Comparison of ENCODE assay signal across 1 cellular context in the genomic region with DNA sequence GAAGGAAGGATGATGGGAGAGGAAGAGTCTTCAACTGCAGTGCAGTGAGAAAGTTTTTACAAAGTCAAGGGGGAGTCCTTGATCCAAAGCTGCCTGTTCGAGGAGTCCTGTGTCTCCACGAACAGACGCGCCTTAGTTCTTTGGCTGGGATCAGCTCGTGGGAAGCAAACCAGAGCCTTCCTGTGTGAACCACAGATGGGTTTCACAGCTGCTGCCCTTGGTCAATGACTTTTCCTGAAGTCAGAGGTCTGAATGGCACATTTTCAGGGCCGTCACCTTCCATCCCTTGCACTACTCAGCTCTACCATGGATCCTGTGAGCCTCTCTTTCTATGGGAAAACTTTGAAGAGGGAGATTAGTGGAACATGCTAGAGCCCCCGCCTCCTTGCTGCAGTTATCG.
TF ChIP-seq lines count a peak whose summit lies in the region.

No MANE protein-coding gene starts in this region.

TF ChIP-seq in WTC11, 78 proteins besides CTCF, POLR2A, EP300 and RAD21 (continued from another document):
- TF ChIP-seq FOXP1 (CRISPR knock-in tag; IDR thresholded peaks at IDR 0.05; ENCODE audit: borderline replicate concordance) (no peak), SP1 (CRISPR knock-in tag; conservative IDR thresholded peaks at IDR 0.05) (no peak), HMGA2 (CRISPR knock-in tag; IDR thresholded peaks at IDR 0.05) (no peak)
- TF ChIP-seq, protein P1, sequence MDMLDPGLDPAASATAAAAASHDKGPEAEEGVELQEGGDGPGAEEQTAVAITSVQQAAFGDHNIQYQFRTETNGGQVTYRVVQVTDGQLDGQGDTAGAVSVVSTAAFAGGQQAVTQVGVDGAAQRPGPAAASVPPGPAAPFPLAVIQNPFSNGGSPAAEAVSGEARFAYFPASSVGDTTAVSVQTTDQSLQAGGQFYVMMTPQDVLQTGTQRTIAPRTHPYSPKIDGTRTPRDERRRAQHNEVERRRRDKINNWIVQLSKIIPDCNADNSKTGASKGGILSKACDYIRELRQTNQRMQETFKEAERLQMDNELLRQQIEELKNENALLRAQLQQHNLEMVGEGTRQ (CRISPR knock-in tag; IDR thresholded peaks at IDR 0.05) = no peak
